ENCODE assay signal across 1 cellular context in the genomic region with DNA sequence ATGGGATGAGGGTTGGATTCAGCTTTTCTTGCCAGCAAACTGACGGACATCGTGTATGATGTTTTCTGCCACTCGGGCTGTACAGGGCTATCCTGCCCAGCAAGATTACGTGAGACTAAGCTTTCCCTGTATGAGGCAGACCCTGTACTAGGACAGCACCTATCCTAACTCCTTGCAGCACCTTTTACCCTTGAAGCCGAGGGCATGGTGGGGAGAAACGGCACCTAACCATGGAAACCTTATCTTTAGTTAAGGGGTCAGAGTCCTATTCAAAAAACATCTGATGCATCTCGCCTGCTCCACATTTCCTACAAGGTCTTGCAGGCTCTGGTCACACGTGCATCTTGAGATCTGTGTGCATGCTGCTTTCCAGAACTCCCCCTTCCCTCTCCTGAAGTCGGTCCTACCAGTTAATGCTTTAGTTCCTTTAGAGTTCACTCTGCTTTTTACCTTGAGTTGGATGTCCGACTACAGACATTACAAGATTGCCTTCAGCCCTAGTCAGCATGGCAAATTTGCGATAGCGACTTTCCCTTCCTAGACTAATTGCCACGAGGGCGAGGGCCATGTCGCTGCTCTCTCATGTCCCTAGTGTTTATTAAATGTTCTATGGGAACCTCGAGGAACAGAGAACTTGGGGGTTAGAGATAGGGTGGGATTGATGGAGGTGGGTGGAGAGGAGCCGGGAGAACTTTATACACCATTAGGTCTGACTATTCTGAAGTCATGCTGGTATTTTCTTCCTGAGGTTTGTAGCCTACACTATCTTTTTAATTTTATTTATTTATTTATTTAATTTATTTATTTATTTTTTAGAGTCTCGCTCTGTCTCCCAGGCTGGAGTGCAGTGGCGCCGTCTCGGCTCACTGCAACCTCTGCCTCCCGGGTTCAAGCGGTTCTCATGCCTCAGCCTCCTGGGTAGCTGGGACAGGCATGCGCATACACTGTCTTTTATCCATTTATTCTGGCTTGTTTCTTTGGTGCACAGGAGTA.
TF ChIP-seq lines count a peak whose summit lies in the region.

No MANE protein-coding gene starts in this region.

TF ChIP-seq in H1, 55 proteins besides CTCF, POLR2A, EP300 and RAD21:
- TF ChIP-seq POLR2AphosphoS5 (IDR thresholded peaks at IDR 0.05; ENCODE audit: low read depth, low read length) (peak; percentile 97), CBX8 (IDR thresholded peaks at IDR 0.05; ENCODE audit: borderline replicate concordance, low read depth, low read length) (no peak), NRF1 (IDR thresholded peaks at IDR 0.05; ENCODE audit: low read depth, low read length) (peak; percentile 15; the same call in 1 of the 2 replicates), YY1 (IDR thresholded peaks at IDR 0.05; ENCODE audit: low read depth, low read length) (no peak), ASH2L (IDR thresholded peaks at IDR 0.05; ENCODE audit: low read length) (no peak)
